ENCODE assay signal across 33 cellular contexts in the genomic region with DNA sequence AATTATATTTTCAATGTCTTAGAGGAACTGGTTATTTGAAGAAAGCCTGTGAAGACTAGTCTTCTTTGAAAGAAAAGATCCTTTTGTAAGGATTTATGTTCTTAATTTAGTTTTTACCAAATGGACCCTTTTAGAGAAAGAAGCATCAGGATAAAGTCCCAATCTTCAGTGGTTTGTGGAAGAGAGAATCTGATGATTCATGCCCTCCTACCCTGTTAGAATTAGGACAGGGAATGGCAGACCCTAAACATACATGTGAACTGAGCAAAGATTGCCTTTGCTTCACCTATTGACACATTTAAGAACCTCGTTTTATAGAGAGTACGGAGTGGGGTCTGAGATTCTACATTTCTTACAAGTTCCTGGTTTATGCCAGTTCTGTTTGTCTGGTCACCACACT. TPM values are rescaled to one million over a fixed set of nuclear protein-coding genes. Genes with fewer than 3 reads are reported as not detected.
"Had no signal": no experiment of that assay in that cellular context is flagged by ENCODE, and none has a peak within 500 bp of the region (broad histone marks: within the 10 kb centered on the region; RNA-seq: fewer than 3 reads in every experiment).

No MANE protein-coding gene starts in this region.

- H3K27me3 ChIP-seq: adrenal gland, ascending aorta, body of pancreas, brain microvascular endothelial cell, breast epithelium, cardiac muscle cell had no signal

- FAIRE-seq: astrocyte, bronchial epithelial cell had no signal

- H3K4me3 ChIP-seq: adrenal gland, ascending aorta, body of pancreas, breast epithelium, cardiac muscle cell had no signal

- DNase-seq: activated effector memory CD4-positive, alpha-beta T cell treated with anti-CD3 and anti-CD28 coated beads, Interleukin-2, amount 50 U/mL, for 16 hours; activated effector memory CD4-positive, alpha-beta T cell treated with Interleukin-2 at 50 U/mL for 16 hours; activated gamma-delta T cell; activated gamma-delta T cell treated with Interleukin-2 at 50 U/mL for 16 hours; activated naive CD4-positive, alpha-beta T cell; activated naive CD4-positive, alpha-beta T cell treated with anti-CD3 and anti-CD28 coated beads for 36 hours; activated naive CD4-positive, alpha-beta T cell treated with anti-CD3 and anti-CD28 coated beads, Interleukin-2, amount 10 ng/mL, durations not matched to agents 7 days and 5 days; activated naive CD4-positive, alpha-beta T cell treated with anti-CD3 and anti-CD28 coated beads, Interleukin-2, amount 50 U/mL, for 16 hours; activated naive CD4-positive, alpha-beta T cell treated with Interleukin-2 at 50 U/mL for 16 hours; activated naive CD8-positive, alpha-beta T cell treated with anti-CD3 and anti-CD28 coated beads for 36 hours; activated naive CD8-positive, alpha-beta T cell treated with anti-CD3 and anti-CD28 coated beads, Interleukin-2, amount 10 ng/mL, durations not matched to agents 7 days and 5 days; activated naive CD8-positive, alpha-beta T cell treated with anti-CD3 and anti-CD28 coated beads, Interleukin-2, amount 50 U/mL, for 24 hours; activated T-cell treated with anti-CD3 and anti-CD28 coated beads, Interleukin-2, amount 50 U/mL, for 24 hours; activated T-cell treated with anti-CD3 and anti-CD28 coated beads, Interleukin-2, amount 50 U/mL, for 4 hours; activated T-cell treated with anti-CD3 and anti-CD28 coated beads, Interleukin-2, amount 50 U/mL, for 48 hours; activated T-cell treated with anti-CD3 and anti-CD28 coated beads, Interleukin-2, amount 50 U/mL, for 72 hours; adrenal gland; amniotic stem cell; amygdala; anterior cingulate cortex; aorta; body of pancreas; brain microvascular endothelial cell; caudate nucleus; central memory CD4-positive, alpha-beta T cell; cerebellar nuclear complex had no signal

- H3K4me1 ChIP-seq: adrenal gland, ascending aorta, body of pancreas, breast epithelium had no signal

- ATAC-seq: activated naive CD4-positive, alpha-beta T cell treated with anti-CD3 and anti-CD28 coated beads, Interleukin-2, amount 50 U/mL, for 72 hours; activated naive CD8-positive, alpha-beta T cell treated with anti-CD3 and anti-CD28 coated beads, Interleukin-2, amount 50 U/mL, for 24 hours; activated T-cell treated with anti-CD3 and anti-CD28 coated beads, Interleukin-2, amount 50 U/mL, for 4 hours; activated T-cell treated with anti-CD3 and anti-CD28 coated beads, Interleukin-2, amount 50 U/mL, for 72 hours; activated T-helper 17 cell treated with anti-CD3 and anti-CD28 coated beads, Interleukin-2, amount 50 U/mL, for 72 hours; body of pancreas had no signal

- H3K27ac ChIP-seq: adrenal gland, ascending aorta, body of pancreas, brain microvascular endothelial cell, breast epithelium, cardiac muscle cell had no signal

- H3K36me3 ChIP-seq: adrenal gland, breast epithelium had no signal

- H3K9me3 ChIP-seq: adrenal gland, ascending aorta, body of pancreas had no signal

RNA-seq across cellular contexts. Expression of gene TMEFF1, which starts 20.1 kb away (rescaled TPM):
- total RNA-seq: ascending aorta, body of pancreas had no signal
- polyA plus RNA-seq: adrenal gland, aorta had no signal
